ENCODE assay signal across 1 cellular context in genomic region chr1:248858891-248859889, GRCh38.
TF ChIP-seq lines count a peak whose summit lies in the region.

Gene ZNF692, minus strand, starts transcription at chr1:248859085. Its CDS starts 776 bp downstream, at chr1:248858309.

TF ChIP-seq in HepG2, 621 proteins besides CTCF, POLR2A, EP300 and RAD21 (continued from another document and continues in another):
- TF ChIP-seq ZNF318 (CRISPR knock-in tag; IDR thresholded peaks at IDR 0.05) (no peak), AKNA (CRISPR knock-in tag; IDR thresholded peaks at IDR 0.05; ENCODE audit: borderline replicate concordance) (no peak), ZFP91 (CRISPR knock-in tag; IDR thresholded peaks at IDR 0.05; ENCODE audit: borderline replicate concordance) (0 out of 2 replicates have a peak, but pooled peaks have one; percentile 28), FLYWCH1 (CRISPR knock-in tag; IDR thresholded peaks at IDR 0.05) (no peak), JARID2 (CRISPR knock-in tag; IDR thresholded peaks at IDR 0.05; ENCODE audit: insufficient replicate concordance) (no peak), ZKSCAN1 (IDR thresholded peaks at IDR 0.05; ENCODE audit: low read length) (no peak), ZNF75D (CRISPR knock-in tag; IDR thresholded peaks at IDR 0.05; ENCODE audit: borderline replicate concordance) (no peak), MEIS2 (CRISPR knock-in tag; IDR thresholded peaks at IDR 0.05) (peak; percentile 17), ZKSCAN8 (CRISPR knock-in tag; IDR thresholded peaks at IDR 0.05; ENCODE audit: borderline replicate concordance) (no peak), ONECUT2 (CRISPR knock-in tag; IDR thresholded peaks at IDR 0.05) (0 out of 2 replicates have a peak, but pooled peaks have one; percentile 4), TIGD3 (CRISPR knock-in tag; IDR thresholded peaks at IDR 0.05; ENCODE audit: borderline replicate concordance) (no peak), ZNF841 (CRISPR knock-in tag; IDR thresholded peaks at IDR 0.05; ENCODE audit: borderline replicate concordance) (no peak), ZNF253 (CRISPR knock-in tag; IDR thresholded peaks at IDR 0.05; ENCODE audit: borderline replicate concordance) (no peak), ZNF770 (CRISPR knock-in tag; IDR thresholded peaks at IDR 0.05) (peak; percentile 45; the same call in 1 of the 2 replicates), TRAFD1 (CRISPR knock-in tag; IDR thresholded peaks at IDR 0.05; ENCODE audit: borderline replicate concordance) (no peak), ZNF720 (CRISPR knock-in tag; IDR thresholded peaks at IDR 0.05) (no peak), AGO2 (optimal IDR thresholded peaks at IDR 0.05; ENCODE audit: low read depth, low read length) (no peak), NFE2 (CRISPR knock-in tag; IDR thresholded peaks at IDR 0.05) (0 out of 2 replicates have a peak, but pooled peaks have one; percentile 12), TCF12 (IDR thresholded peaks at IDR 0.05) (no peak), TCF12 (CRISPR knock-in tag; IDR thresholded peaks at IDR 0.05) (no peak), ZNF18 (CRISPR knock-in tag; IDR thresholded peaks at IDR 0.05; ENCODE audit: insufficient replicate concordance) (peak; percentile 48), MYPOP (CRISPR knock-in tag; IDR thresholded peaks at IDR 0.05) (peak; percentile 77), HIC2 (CRISPR knock-in tag; IDR thresholded peaks at IDR 0.05; ENCODE audit: low read depth) (no peak), NKX3-1 (CRISPR knock-in tag; IDR thresholded peaks at IDR 0.05) (no peak), RFX5 (IDR thresholded peaks at IDR 0.05; ENCODE audit: low read depth, low read length) (peak; percentile 76), NR0B2 (CRISPR knock-in tag; IDR thresholded peaks at IDR 0.05) (no peak; the same call in 1 of the 2 replicates)
